In genomic region chr1:29789221-29789909, GRCh38 we compare ENCODE assay signal across 23 cellular contexts.
DNase-seq lines count a peak whose midpoint lies in the region; ATAC-seq and TF ChIP-seq lines count a peak whose summit lies in the region.
"Had no signal": no experiment of that assay in that cellular context is flagged by ENCODE, and none has a peak within 500 bp of the region (broad histone marks: within the 10 kb centered on the region; RNA-seq: fewer than 3 reads in every experiment).

No MANE protein-coding gene starts in this region.

- H3K27me3 ChIP-seq in PC-9 (ENCODE audit: insufficient read depth, low read depth) = no peaks in the 10 kb centered on the region
- H3K27me3 ChIP-seq in left lung = peaks cover 0 to 55% of the 10 kb centered on the region in 2 donors
- H3K27me3 ChIP-seq: BLaER1, tibial nerve had no signal

- H3F3A ChIP-seq in PC-9 (ENCODE audit: insufficient read depth, low read depth) = no peaks in the 10 kb centered on the region

- H3K9me3 Mint-ChIP-seq in chondrocyte (ENCODE audit: low read depth) = no peaks in the 10 kb centered on the region
- H3K9me3 Mint-ChIP-seq: naive B cell had no signal

- ATAC-seq in omental fat pad (ENCODE audit: low FRiP score) (no peak), left lung (no peak)
- ATAC-seq: body of pancreas, K562, Panc1 had no signal

- H3K27ac ChIP-seq in PC-9 = peak overlapping the region; percentile 70
- H3K27ac ChIP-seq in left lung = no peak overlapping the region
- H3K27ac ChIP-seq: BLaER1, body of pancreas, esophagus squamous epithelium, SJCRH30, tibial nerve had no signal

- H3K36me3 Mint-ChIP-seq in chondrocyte (ENCODE audit: low read depth) = no peaks in the 10 kb centered on the region
- H3K36me3 Mint-ChIP-seq: naive B cell had no signal

- H3K4me1 ChIP-seq in PC-9 (replicated peaks; ENCODE audit: insufficient read depth) = peaks cover 17% of the 10 kb centered on the region; the same call in 1 of the 2 replicates
- no peaks in the 10 kb centered on the region for H3K4me1 ChIP-seq in left lung
- H3K4me1 ChIP-seq: body of pancreas, esophagus squamous epithelium, SJCRH30, tibial nerve had no signal

- POLR2A ChIA-PET in PC-9 (lab: Charles Lee; ENCODE audit: unreplicated experiment) = no interaction called here

- BruUV-seq in PC-9 (replicated peaks; lab: Mats Ljungman, UMichigan) = no TSS peak

- H3K4me3 ChIP-seq in PC-9 (no peak overlapping the region), left lung (no peak overlapping the region)
- H3K4me3 ChIP-seq: BLaER1, body of pancreas, esophagus squamous epithelium, K562, SJCRH30, tibial nerve had no signal

- no peak overlapping the region for H3K27ac Mint-ChIP-seq in chondrocyte (ENCODE audit: unreplicated experiment)

- H3K9me3 ChIP-seq in PC-9 (ENCODE audit: insufficient read depth, low read depth) = no peaks in the 10 kb centered on the region
- no peaks in the 10 kb centered on the region for H3K9me3 ChIP-seq in left lung
- H3K9me3 ChIP-seq: BLaER1, body of pancreas, esophagus squamous epithelium, SJCRH30, tibial nerve had no signal

- TF ChIP-seq CTCF in PC-9 (conservative IDR thresholded peaks at IDR 0.05) (no peak), chondrocyte (IDR thresholded peaks at IDR 0.05) (peak; percentile 18), omental fat pad (IDR thresholded peaks at IDR 0.05) (no peak), left lung (IDR thresholded peaks at IDR 0.05) (no peak)

- no peaks in the 10 kb centered on the region for H4K20me1 ChIP-seq in PC-9 (ENCODE audit: insufficient read depth)
- H4K20me1 ChIP-seq: BLaER1 had no signal

- intact Hi-C loops in PC-9 (cut with micrococcal nuclease; ENCODE audit: unreplicated experiment) (no loop called here), left lung (cut with DNase I) (loop anchor here in 1 of 2 donors (10.0 kb wide), 1 partner anchor 315 kb away; no protein-coding TSS in a partner anchor)

- no peak overlapping the region for H3K4me3 Mint-ChIP-seq in chondrocyte (ENCODE audit: unreplicated experiment)
- H3K4me3 Mint-ChIP-seq: naive B cell had no signal

- DNase-seq in AG20443 (ENCODE audit: low spot score) (peak; percentile 2), PC-9 (peak; percentile 11 to 48), chondrocyte (ENCODE audit: low spot score) (no peak), mesenteric fat pad (ENCODE audit: low spot score) (peak; percentile 67), RPMI8226 (no peak), omental fat pad (ENCODE audit: low spot score) (no peak), left lung (no peak)
- no peak for DNase-seq in activated CD4-positive, alpha-beta T cell treated with anti-CD3 and anti-CD28 coated beads for 1 hour
- DNase-seq: activated naive CD4-positive, alpha-beta T cell; body of pancreas; effector memory CD4-positive, alpha-beta T cell; esophagus squamous epithelium; H7; naive B cell; NCI-H2029 treated with DMSO at 0.1 percent for 48 hours; NCI-H2227 treated with DMSO at 0.1 percent for 48 hours; NCI-H526 treated with DMSO at 0.1 percent for 48 hours; SJCRH30; T-helper 1 cell had no signal

- H3K9me2 ChIP-seq in PC-9 (ENCODE audit: insufficient read depth) = no peaks in the 10 kb centered on the region

- CTCF ChIA-PET in PC-9 (lab: Charles Lee) = no interaction called here

- peak overlapping the region; percentile 67 for H3K4me2 ChIP-seq in PC-9
- H3K4me2 ChIP-seq: BLaER1 had no signal

- no peak overlapping the region for H2AFZ ChIP-seq in PC-9

- H3K4me1 Mint-ChIP-seq in chondrocyte (ENCODE audit: low read depth) = no peaks in the 10 kb centered on the region
- H3K4me1 Mint-ChIP-seq: naive B cell had no signal

- peaks cover 5% of the 10 kb centered on the region for H3K27me3 Mint-ChIP-seq in chondrocyte (ENCODE audit: low read depth)

- H3K36me3 ChIP-seq in PC-9 (ENCODE audit: low read depth) (no peaks in the 10 kb centered on the region), left lung (no peaks in the 10 kb centered on the region)
- H3K36me3 ChIP-seq: BLaER1, esophagus squamous epithelium, SJCRH30, tibial nerve had no signal

- H3K79me2 ChIP-seq in PC-9 (ENCODE audit: low read depth) = no peaks in the 10 kb centered on the region

Comparison
In these comparisons a context has a peak if more than half of its experiments do, and no peak if none do; other contexts are left out.
1. DNase-seq: peak in AG20443 (single experiment), PC-9 (2 of 2) and mesenteric fat pad (single experiment); none in chondrocyte (single experiment), RPMI8226 (single experiment), activated CD4-positive, alpha-beta T cell treated with anti-CD3 and anti-CD28 coated beads for 1 hour (single experiment), omental fat pad (single experiment) and left lung (0 of 2).